In the genomic region with DNA sequence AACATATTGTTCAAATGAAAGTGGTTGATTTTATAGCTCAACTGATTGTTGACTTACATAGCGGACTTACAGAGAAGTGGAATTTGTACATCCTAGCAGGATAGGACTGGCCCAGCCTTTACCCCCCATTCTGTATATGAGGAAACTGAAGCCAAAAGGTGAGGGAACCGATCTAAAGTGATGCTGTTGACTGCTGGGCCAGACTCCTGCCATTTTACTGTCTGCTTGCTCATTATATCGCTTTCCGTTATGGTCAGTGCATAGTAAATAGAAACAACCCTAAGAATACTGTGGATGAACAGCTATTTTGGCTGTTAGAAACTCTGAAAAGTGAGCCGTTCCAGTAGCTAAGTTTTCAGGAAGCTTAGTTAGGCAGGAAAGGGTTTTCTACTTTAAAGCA, we compare ENCODE assay signal across 15 cellular contexts. TPM values are rescaled to one million over a fixed set of nuclear protein-coding genes. Genes with fewer than 3 reads are reported as not detected.
DNase-seq lines count a peak whose midpoint lies in the region; ATAC-seq and TF ChIP-seq lines count a peak whose summit lies in the region.
"Had no signal": no experiment of that assay in that cellular context is flagged by ENCODE, and none has a peak within 500 bp of the region (broad histone marks: within the 10 kb centered on the region; RNA-seq: fewer than 3 reads in every experiment).

No MANE protein-coding gene starts in this region.

- H2BK15ac ChIP-seq in mesendoderm (replicated peaks; ENCODE audit: low read depth) = no peak overlapping the region

- no peak overlapping the region for H2BK5ac ChIP-seq in mesendoderm (ENCODE audit: low read length)

- H3K4me3 ChIP-seq in BLaER1 treated with 17β-estradiol and CSF1 and Interleukin-3, amounts not matched to agents 10 nM and 100 nM = peak overlapping the region in 4 of 10 experiments; percentile 8 to 51 (median 26); a peak in 7 of 20 replicates
- H3K4me3 ChIP-seq in GM12864 (ENCODE audit: low read depth, low read length) (peak overlapping the region; percentile 31), mesendoderm (ENCODE audit: low read length) (no peak overlapping the region)
- H3K4me3 ChIP-seq: cardiac muscle cell had no signal

- intact Hi-C loops in activated B cell treated with CpG ODN at 0.5 μM for 24 hours (cut with micrococcal nuclease) = loop anchor here (1.0 to 10.0 kb wide), 3 partner anchors 17 to 1793 kb away; partner anchors contain the start of genes CASP9 and DNAJC16

- H3K4me3 Mint-ChIP-seq in activated B cell treated with CpG ODN at 0.5 μM for 24 hours = peak overlapping the region; percentile 82

- no peaks in the 10 kb centered on the region for H3K9me3 ChIP-seq in BLaER1 treated with 17β-estradiol and CSF1 and Interleukin-3, amounts not matched to agents 10 nM and 100 nM (replicated peaks in 1 of 11)
- H3K9me3 ChIP-seq: BE2C, upper lobe of right lung had no signal

- H3K4me2 ChIP-seq in BLaER1 treated with 17β-estradiol and CSF1 and Interleukin-3, amounts not matched to agents 10 nM and 100 nM = peak overlapping the region; percentile 74 to 94 (median 88)
- no peak overlapping the region for H3K4me2 ChIP-seq in mesendoderm (ENCODE audit: low read length)

- DNase-seq in GM12864 (ENCODE audit: low read depth) (no peak), activated B cell treated with CpG ODN at 0.5 μM for 24 hours (no peak), mesendoderm (no peak), HUDEP-2 (lab: John Stamatoyannopoulos, UW; ENCODE audit: unreplicated experiment in 76 of 76) (no peak), inferior parietal cortex (ENCODE audit: extremely low spot score) (no peak)
- DNase-seq: BE2C; midbrain; NCI-H1436 treated with DMSO at 0.1 percent for 48 hours; NCI-H510A; stimulated activated CD4-positive, alpha-beta T cell treated with anti-CD3 and anti-CD28 coated beads, Interleukin-15, amount 100 ng/mL, for 24 hours; upper lobe of right lung had no signal

- peaks cover 3% of the 10 kb centered on the region for H3K79me1 ChIP-seq in mesendoderm (ENCODE audit: low read length)

- TF ChIP-seq CTCF in GM12864 (IDR thresholded peaks at IDR 0.05; ENCODE audit: low read depth, low read length, missing control alignments) (no peak), activated B cell treated with CpG ODN at 0.5 μM for 24 hours (IDR thresholded peaks at IDR 0.05) (no peak)

- peak overlapping the region; percentile 30 to 79 (median 63); a peak in 19 of 22 replicates for H3K9ac ChIP-seq in BLaER1 treated with 17β-estradiol and CSF1 and Interleukin-3, amounts not matched to agents 10 nM and 100 nM
- H3K9ac ChIP-seq in mesendoderm (ENCODE audit: low read length) = no peak overlapping the region

- CTCF ChIA-PET in activated B cell treated with CpG ODN at 0.5 μM for 24 hours (lab: Charles Lee) = interaction anchor here (1.0 to 1.5 kb wide), 3 partner anchors 17 to 33 kb away, joined by 3 to 5 read pairs (median 3); no protein-coding TSS in a partner anchor

- peaks cover 0 to 6% (median 0%) of the 10 kb centered on the region in 11 experiments; a peak in 1 of 22 replicates for H4K20me1 ChIP-seq in BLaER1 treated with 17β-estradiol and CSF1 and Interleukin-3, amounts not matched to agents 10 nM and 100 nM

- peaks cover 89% of the 10 kb centered on the region for H3K4me1 Mint-ChIP-seq in activated B cell treated with CpG ODN at 0.5 μM for 24 hours

- no peaks in the 10 kb centered on the region for H3K79me2 ChIP-seq in mesendoderm (ENCODE audit: control insufficient read depth, insufficient read depth, low read length)

- H3K4ac ChIP-seq in mesendoderm (ENCODE audit: low read depth, low read length) = no peak overlapping the region

- WGBS in mesendoderm (ENCODE audit: extremely low coverage, insufficient coverage, low lambda C conversion rate) = no CpG with 5 or more reads among the region's 5 CpGs

- no peak overlapping the region for H3K56ac ChIP-seq in mesendoderm (ENCODE audit: low read length)

- no peaks in the 10 kb centered on the region for H3K27me3 Mint-ChIP-seq in activated B cell treated with CpG ODN at 0.5 μM for 24 hours

- H4K5ac ChIP-seq in mesendoderm (ENCODE audit: low read length) = no peak overlapping the region

- no peak overlapping the region for H2AK5ac ChIP-seq in mesendoderm (ENCODE audit: low read length)

- H3K4me1 ChIP-seq in BLaER1 treated with 17β-estradiol and CSF1 and Interleukin-3, amounts not matched to agents 10 nM and 100 nM = peaks cover 61 to 96% (median 92%) of the 10 kb centered on the region in 10 experiments
- H3K4me1 ChIP-seq in mesendoderm (ENCODE audit: control insufficient read depth, low read depth, low read length) = no peaks in the 10 kb centered on the region
- H3K4me1 ChIP-seq: BE2C had no signal

- H3K23ac ChIP-seq in mesendoderm (ENCODE audit: low read length) = peak overlapping the region; percentile 30

- ATAC-seq in activated B cell treated with CpG ODN at 0.5 μM for 24 hours (ENCODE audit: low read depth) = no peak
- no peak for ATAC-seq in HG03460 (IDR thresholded peaks at IDR 0.05; ENCODE audit: unreplicated experiment)
- ATAC-seq in GM19452 (IDR thresholded peaks at IDR 0.05; ENCODE audit: unreplicated experiment) = no peak

- H3K27me3 ChIP-seq in BLaER1 treated with 17β-estradiol and CSF1 and Interleukin-3, amounts not matched to agents 10 nM and 100 nM = no peaks in the 10 kb centered on the region
- no peaks in the 10 kb centered on the region for H3K27me3 ChIP-seq in mesendoderm (ENCODE audit: insufficient read depth, low read length, poor library complexity)
- H3K27me3 ChIP-seq: BE2C, cardiac muscle cell, upper lobe of right lung had no signal

- H3K9me3 Mint-ChIP-seq in activated B cell treated with CpG ODN at 0.5 μM for 24 hours = no peaks in the 10 kb centered on the region

- peaks cover 62% of the 10 kb centered on the region for H3K36me3 Mint-ChIP-seq in activated B cell treated with CpG ODN at 0.5 μM for 24 hours (ENCODE audit: low read depth)

- H3K27ac ChIP-seq in BLaER1 treated with 17β-estradiol and CSF1 and Interleukin-3, amounts not matched to agents 10 nM and 100 nM = peak overlapping the region; percentile 39 to 92 (median 84); a peak in 21 of 22 replicates
- no peak overlapping the region for H3K27ac ChIP-seq in mesendoderm (ENCODE audit: low read depth, low read length)
- H3K27ac ChIP-seq: cardiac muscle cell had no signal

- H3K36me3 ChIP-seq in BLaER1 treated with 17β-estradiol and CSF1 and Interleukin-3, amounts not matched to agents 10 nM and 100 nM = peaks cover 0 to 17% (median 1%) of the 10 kb centered on the region in 11 experiments; a peak in 5 of 22 replicates
- H3K36me3 ChIP-seq in mesendoderm (ENCODE audit: control insufficient read depth, insufficient read depth, low read length) = no peaks in the 10 kb centered on the region
- H3K36me3 ChIP-seq: BE2C, cardiac muscle cell, upper lobe of right lung had no signal

- H3K18ac ChIP-seq in mesendoderm (ENCODE audit: low read length) = no peak overlapping the region

- no peak overlapping the region for H2BK120ac ChIP-seq in mesendoderm (ENCODE audit: low read depth, low read length)

- POLR2A ChIA-PET in activated B cell treated with CpG ODN at 0.5 μM for 24 hours (lab: Charles Lee) = interaction anchor here (1.0 to 16.6 kb wide), 9 partner anchors 10 to 65 kb away, joined by 4 to 440 read pairs (median 9); no protein-coding TSS in a partner anchor

- peak overlapping the region; percentile 97 for H3K27ac Mint-ChIP-seq in activated B cell treated with CpG ODN at 0.5 μM for 24 hours

- no peak overlapping the region for H4K8ac ChIP-seq in mesendoderm (ENCODE audit: low read depth, low read length)

RNA-seq across cellular contexts. Expression of gene PRDM2, which starts 31.9 kb away (rescaled TPM):
- total RNA-seq in activated B cell treated with CpG ODN at 0.5 μM for 24 hours = 183 and 194 TPM in 2 replicates
- 18.0 TPM for polyA plus RNA-seq in mesendoderm (2013, experiment 1 of 2)
- polyA plus RNA-seq in mesendoderm (2013, experiment 2 of 2) = 18.3 TPM
